Comparison of ENCODE assay signal across 8 cellular contexts in genomic region chr2:171160119-171160629, GRCh38. TPM values are rescaled to one million over a fixed set of nuclear protein-coding genes. Genes with fewer than 3 reads are reported as not detected.
DNase-seq lines count a peak whose midpoint lies in the region; ATAC-seq, FAIRE-seq and TF ChIP-seq lines count a peak whose summit lies in the region.

No MANE protein-coding gene starts in this region.

- 1% methylated on average over 17 of the region's 50 CpGs for WGBS in tibial nerve, 2 donors

- H3K9me3 Mint-ChIP-seq in activated naive CD4-positive, alpha-beta T cell treated with anti-CD3 and anti-CD28 coated beads, Interleukin-2, amount 50 U/mL, for 24 hours = no peaks in the 10 kb centered on the region

- H3K36me3 ChIP-seq in parathyroid adenoma (ENCODE audit: control insufficient read depth, insufficient read depth, low read length) (no peaks in the 10 kb centered on the region), tibial nerve (no peaks in the 10 kb centered on the region)

- peak; percentile 27 for ATAC-seq in GM19463 (IDR thresholded peaks at IDR 0.05; ENCODE audit: unreplicated experiment)

- no peak for TF ChIP-seq CTCF in C4-2B (conservative IDR thresholded peaks at IDR 0.05)
- no peak for TF ChIP-seq CTCF in parathyroid adenoma (IDR thresholded peaks at IDR 0.05)
- no peak for TF ChIP-seq CTCF in tibial nerve (IDR thresholded peaks at IDR 0.05)

- intact Hi-C loops in head of caudate nucleus (cut with DNase I) = loop anchor here (5.0 kb wide), 1 partner anchor 272 kb away; the partner anchor contains the start of genes DCAF17 and METTL8

- TF ChIP-seq POLR2A in tibial nerve (IDR thresholded peaks at IDR 0.05) = no peak

- no peaks in the 10 kb centered on the region for H3K27me3 Mint-ChIP-seq in activated naive CD4-positive, alpha-beta T cell treated with anti-CD3 and anti-CD28 coated beads, Interleukin-2, amount 50 U/mL, for 24 hours

- H3K27me3 ChIP-seq in parathyroid adenoma (ENCODE audit: control insufficient read depth, insufficient read depth, low read length) (no peaks in the 10 kb centered on the region), tibial nerve (no peaks in the 10 kb centered on the region)

- H3K27ac ChIP-seq in C4-2B (peak overlapping the region; percentile 99), parathyroid adenoma (peak overlapping the region; percentile 96), tibial nerve (peak overlapping the region; percentile 93 to 99 (median 98))

- peaks cover 65% of the 10 kb centered on the region for H3K4me1 Mint-ChIP-seq in activated naive CD4-positive, alpha-beta T cell treated with anti-CD3 and anti-CD28 coated beads, Interleukin-2, amount 50 U/mL, for 24 hours

- FAIRE-seq in HTR-8/SVneo (lab: Jason Lieb, UNC) = no peak

- peak overlapping the region; percentile 95 for H3K4me3 Mint-ChIP-seq in activated naive CD4-positive, alpha-beta T cell treated with anti-CD3 and anti-CD28 coated beads, Interleukin-2, amount 50 U/mL, for 24 hours

- H3K4me3 ChIP-seq in parathyroid adenoma (ENCODE audit: low read depth, low read length) = peak overlapping the region; percentile 88
- H3K4me3 ChIP-seq in tibial nerve = peak overlapping the region; percentile 60 to 92 (median 82)

- TF ChIP-seq EP300 in tibial nerve (IDR thresholded peaks at IDR 0.05) = no peak

- H3K4me1 ChIP-seq in parathyroid adenoma (no peaks in the 10 kb centered on the region), tibial nerve (peaks cover 0 to 35% (median 9%) of the 10 kb centered on the region in 4 donors)

- DNase-seq in HTR-8/SVneo (ENCODE audit: insufficient read length, low spot score) (peak; percentile 45), RPMI8226 (peak; percentile 60), head of caudate nucleus (peak; percentile 26 to 83 (median 66)), tibial nerve (ENCODE audit: low spot score in 2 of 2) (peak; percentile 22 to 56)

- peak overlapping the region; percentile 73 for H3K4me2 ChIP-seq in parathyroid adenoma (ENCODE audit: low read length)

- peak overlapping the region; percentile 75 for H3K9ac ChIP-seq in parathyroid adenoma

- H3K79me2 ChIP-seq in parathyroid adenoma = peaks cover 8% of the 10 kb centered on the region

- H3K36me3 Mint-ChIP-seq in activated naive CD4-positive, alpha-beta T cell treated with anti-CD3 and anti-CD28 coated beads, Interleukin-2, amount 50 U/mL, for 24 hours = peaks cover 5% of the 10 kb centered on the region

- no peaks in the 10 kb centered on the region for H3K9me3 ChIP-seq in parathyroid adenoma (ENCODE audit: control insufficient read depth, low read length)
- no peaks in the 10 kb centered on the region for H3K9me3 ChIP-seq in tibial nerve

- peak overlapping the region; percentile 96 for H2AFZ ChIP-seq in parathyroid adenoma

- H3K27ac Mint-ChIP-seq in activated naive CD4-positive, alpha-beta T cell treated with anti-CD3 and anti-CD28 coated beads, Interleukin-2, amount 50 U/mL, for 24 hours = peak overlapping the region; percentile 98

RNA-seq across cellular contexts. Expression of gene TLK1, which starts 0.5 kb away (rescaled TPM):
- 10 to 100 TPM; 25.7 to 54.7 (median 45.4) TPM for total RNA-seq in tibial nerve

Comparison
In these comparisons a context has a peak if more than half of its experiments do, and no peak if none do; other contexts are left out.
1. Peak in every context shown above with its lines: DNase-seq, ATAC-seq, H3K4me3 ChIP-seq and H3K27ac ChIP-seq.